In the genomic region with DNA sequence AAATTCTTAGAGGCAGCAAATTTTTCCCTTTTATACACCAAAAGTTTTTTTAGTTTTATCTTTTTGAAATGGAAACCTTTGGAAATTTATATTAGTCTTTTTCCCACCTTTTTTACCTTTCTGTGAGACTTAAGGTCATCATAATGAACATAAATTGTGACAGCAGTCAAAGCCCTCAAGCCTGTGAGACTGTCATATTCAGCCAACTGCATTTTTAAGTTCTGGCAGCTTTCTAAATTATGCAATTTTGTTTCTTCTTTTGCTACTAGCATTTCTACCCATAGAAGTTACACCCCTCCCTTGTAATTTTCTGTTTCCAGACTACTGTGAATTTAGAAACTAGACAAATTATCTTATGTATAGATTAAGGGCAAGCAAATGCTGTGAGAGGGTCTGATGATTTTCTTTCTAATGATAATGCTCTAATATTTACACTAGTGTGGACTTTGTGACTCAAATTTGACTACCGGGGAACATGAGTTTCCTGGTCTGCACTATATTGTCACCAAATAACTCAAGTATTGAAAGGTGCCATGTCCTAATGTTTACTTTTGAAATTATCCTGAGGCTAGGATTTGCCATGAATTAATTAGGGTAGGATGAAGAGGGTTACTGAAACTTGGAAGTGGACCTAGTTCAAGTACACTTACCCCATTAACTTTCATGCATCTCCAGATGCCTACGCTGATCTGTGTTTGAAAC, we compare ENCODE assay signal across 17 cellular contexts. TPM values are rescaled to one million over a fixed set of nuclear protein-coding genes. Genes with fewer than 3 reads are reported as not detected.
DNase-seq lines count a peak whose midpoint lies in the region; ATAC-seq and FAIRE-seq lines count a peak whose summit lies in the region.
"Had no signal": no experiment of that assay in that cellular context is flagged by ENCODE, and none has a peak within 500 bp of the region (broad histone marks: within the 10 kb centered on the region; RNA-seq: fewer than 3 reads in every experiment).

No MANE protein-coding gene starts in this region.

- DNase-seq in NCI-H1417 (lab: John Stamatoyannopoulos, UW): peak in 2 of 3 experiments; percentile 24 to 60
- DNase-seq in NCI-H1417 treated with DMSO at 0.1 percent for 48 hours (lab: John Stamatoyannopoulos, UW): no peak
- peak; percentile 90 for DNase-seq in NCI-H146 treated with DMSO at 0.1 percent for 48 hours (lab: John Stamatoyannopoulos, UW; ENCODE audit: unreplicated experiment)
- DNase-seq in T-helper 17 cell: no peak
- DNase-seq in small intestine: peak; percentile 26
- no peak for DNase-seq in NCI-H187 (lab: John Stamatoyannopoulos, UW)
- no peak for DNase-seq in activated CD4-positive, alpha-beta T cell treated with anti-CD3 and anti-CD28 coated beads, Interleukin-2, amount 50 U/mL, for 48 hours
- DNase-seq: DMS79, NCI-H1092, NCI-H345 had no signal

- no peaks in the 10 kb centered on the region for H3K27me3 ChIP-seq in small intestine (ENCODE audit: control insufficient read depth in 2 of 2, insufficient read depth in 2 of 2, low read length in 2 of 2)

- no peaks in the 10 kb centered on the region for H3K27me3 Mint-ChIP-seq in T-helper 17 cell

- H3K4me3 ChIP-seq in small intestine (ENCODE audit: low read depth in 1 of 2, low read length in 2 of 2): no peak overlapping the region
- H3K4me3 ChIP-seq: A549, GM12878 had no signal

- WGBS in small intestine, 3 donors: 43 to 70% (median 51%) methylated on average over 2 of the region's 2 CpGs

- peaks cover 10% of the 10 kb centered on the region for H3K36me3 Mint-ChIP-seq in T-helper 17 cell (ENCODE audit: low read depth)

- H3K27ac ChIP-seq in small intestine (ENCODE audit: low read depth in 1 of 2, low read length in 1 of 2): no peak overlapping the region
- H3K27ac ChIP-seq: A549, C4-2B, RWPE1 had no signal

- peak overlapping the region; percentile 4 for H3K27ac Mint-ChIP-seq in T-helper 17 cell

- H3K9me3 ChIP-seq in T-helper 17 cell (ENCODE audit: control insufficient read depth, low read length, poor library complexity, severe bottlenecking) (no peaks in the 10 kb centered on the region), small intestine (ENCODE audit: control insufficient read depth, low read depth) (no peaks in the 10 kb centered on the region)
- H3K9me3 ChIP-seq: A549 had no signal

- ATAC-seq in T-helper 17 cell: no peak
- ATAC-seq in HG02938 (IDR thresholded peaks at IDR 0.05; ENCODE audit: unreplicated experiment): no peak
- ATAC-seq: A549, GM12878 had no signal

- FAIRE-seq in small intestine (lab: Jason Lieb, UNC): no peak
- FAIRE-seq: A549, GM12878, GM18507, H54 had no signal

- H3K4me1 ChIP-seq in small intestine (ENCODE audit: control insufficient read depth in 2 of 2, insufficient read depth in 1 of 2, low read depth in 1 of 2, low read length in 1 of 2): no peaks in the 10 kb centered on the region
- H3K4me1 ChIP-seq: A549 had no signal

- H3K36me3 ChIP-seq in small intestine (ENCODE audit: control insufficient read depth in 2 of 2, insufficient read depth in 2 of 2, low read length in 2 of 2): no peaks in the 10 kb centered on the region

- no peak overlapping the region for H3K4me3 Mint-ChIP-seq in T-helper 17 cell

- peaks cover 22% of the 10 kb centered on the region for H3K4me1 Mint-ChIP-seq in T-helper 17 cell

RNA-seq across cellular contexts. Expression of a gene that starts 43.7 kb away (rescaled TPM):
- 10 to 100 TPM; 46.3 to 68.8 TPM for total RNA-seq in T-helper 17 cell
- polyA plus RNA-seq in small intestine: 10 to 100 TPM in 1 of 3 donors, 1 to 10 TPM in 2; 2.0 to 13.6 (median 2.2) TPM

Comparison
In these comparisons a context has a peak if more than half of its experiments do, and no peak if none do; other contexts are left out.
1. DNase-seq: peak in NCI-H1417 (2 of 3), NCI-H146 treated with DMSO at 0.1 percent for 48 hours (single experiment) and small intestine (single experiment); none in NCI-H1417 treated with DMSO at 0.1 percent for 48 hours (single experiment), T-helper 17 cell (0 of 3), NCI-H187 (0 of 2) and activated CD4-positive, alpha-beta T cell treated with anti-CD3 and anti-CD28 coated beads, Interleukin-2, amount 50 U/mL, for 48 hours (0 of 2).